ENCODE assay signal across 1 cellular context in genomic region chr3:50267280-50267913, GRCh38.
TF ChIP-seq lines count a peak whose summit lies in the region.

No MANE protein-coding gene starts in this region.

TF ChIP-seq in SK-N-SH, 30 proteins besides CTCF, POLR2A, EP300 and RAD21:
- TF ChIP-seq FOXM1 (IDR thresholded peaks at IDR 0.05; ENCODE audit: low read depth) (no peak), MAX (IDR thresholded peaks at IDR 0.05; ENCODE audit: low read depth) (0 out of 2 replicates have a peak, but pooled peaks have one; percentile 33), FOXJ3 (CRISPR knock-in tag; IDR thresholded peaks at IDR 0.05) (no peak), POLR2AphosphoS5 (IDR thresholded peaks at IDR 0.05; ENCODE audit: low read depth, low read length) (peak; percentile 26; the same call in 1 of the 2 replicates), TCF12 (IDR thresholded peaks at IDR 0.05) (0 out of 2 replicates have a peak, but pooled peaks have one; percentile 10)
